Comparison of ENCODE assay signal across 1 cellular context in the genomic region with DNA sequence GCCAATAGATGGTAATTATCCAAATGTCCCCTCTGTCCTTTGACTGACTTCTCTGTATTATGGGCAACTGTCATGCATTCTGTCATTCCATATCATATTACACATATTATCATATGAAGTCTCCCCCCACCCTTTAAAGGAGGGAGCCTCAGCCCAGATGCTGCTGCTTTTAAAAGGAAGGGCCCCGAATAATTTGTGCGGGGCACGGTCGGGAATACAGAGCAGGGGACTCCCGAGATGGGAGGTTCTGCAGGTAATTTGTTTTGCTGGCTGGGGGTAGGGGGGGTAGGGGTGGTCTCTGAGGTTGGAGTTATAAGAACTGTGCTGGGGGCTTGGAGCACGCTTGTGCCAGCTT.
TF ChIP-seq lines count a peak whose summit lies in the region.

No MANE protein-coding gene starts in this region.

TF ChIP-seq in H1, 55 proteins besides CTCF, POLR2A, EP300 and RAD21 (continued from another document):
- TF ChIP-seq, protein P1, sequence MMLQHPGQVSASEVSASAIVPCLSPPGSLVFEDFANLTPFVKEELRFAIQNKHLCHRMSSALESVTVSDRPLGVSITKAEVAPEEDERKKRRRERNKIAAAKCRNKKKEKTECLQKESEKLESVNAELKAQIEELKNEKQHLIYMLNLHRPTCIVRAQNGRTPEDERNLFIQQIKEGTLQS (IDR thresholded peaks at IDR 0.05; ENCODE audit: insufficient read depth, low read depth, low read length): no peak
- TF ChIP-seq GABPA (IDR thresholded peaks at IDR 0.05; ENCODE audit: borderline replicate concordance, insufficient read depth, low read length): no peak
